ENCODE assay signal across 22 cellular contexts in the genomic region with DNA sequence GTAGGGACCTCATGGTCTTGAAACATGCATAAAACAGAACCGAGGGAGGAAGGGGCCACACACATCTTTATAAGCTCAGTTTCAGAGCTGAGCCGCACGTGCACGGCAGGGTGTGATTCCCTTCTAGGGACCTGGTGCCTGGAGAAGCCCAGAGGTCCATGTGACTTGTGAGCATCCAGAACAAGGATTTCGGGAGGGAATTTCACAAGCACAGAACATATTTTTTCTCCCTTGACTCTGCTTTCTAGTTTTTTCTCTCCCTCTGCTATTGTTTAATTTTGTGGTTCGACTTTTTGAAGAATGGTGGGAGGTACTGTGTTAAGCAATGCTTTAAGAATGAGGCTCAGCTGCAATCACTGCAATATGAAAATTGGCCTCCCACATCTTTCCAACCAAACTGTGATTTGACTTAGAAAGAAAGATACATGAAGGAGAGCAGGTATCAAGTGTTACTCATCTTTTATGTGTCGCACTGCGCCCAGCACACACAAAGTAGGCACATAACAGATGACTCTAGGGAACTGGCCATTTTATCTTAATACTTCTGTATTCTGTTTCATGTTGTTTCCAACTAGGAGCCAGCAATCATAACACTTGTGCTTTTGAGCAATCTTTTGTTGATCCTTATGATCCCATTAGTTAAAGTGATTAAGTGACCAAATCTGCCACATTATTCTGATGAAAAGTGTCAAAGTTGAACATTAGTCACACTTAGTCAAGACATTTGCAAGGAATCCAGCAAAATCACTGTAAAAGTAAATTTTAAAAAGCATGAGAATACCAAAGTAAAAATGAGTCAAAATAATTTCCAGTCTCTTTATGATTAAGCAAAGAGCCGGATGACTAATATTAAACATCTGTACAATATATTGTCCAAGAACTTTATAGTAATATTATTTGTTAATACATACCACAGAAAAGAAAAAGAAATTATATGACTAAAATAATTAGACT.
DNase-seq lines count a peak whose midpoint lies in the region; ATAC-seq, FAIRE-seq and TF ChIP-seq lines count a peak whose summit lies in the region.
"Had no signal": no experiment of that assay in that cellular context is flagged by ENCODE, and none has a peak within 500 bp of the region (broad histone marks: within the 10 kb centered on the region; RNA-seq: fewer than 3 reads in every experiment).

No MANE protein-coding gene starts in this region.

- intact Hi-C loops in left ventricle myocardium superior (cut with micrococcal nuclease) (no loop called here), left ventricle myocardium inferior (cut with micrococcal nuclease) (no loop called here), GM12878 (cut with micrococcal nuclease; ENCODE audit: unreplicated experiment) (no loop called here), head of caudate nucleus (cut with DNase I) (no loop called here), aorta (cut with DNase I) (no loop called here)

- H3K4me1 ChIP-seq in left ventricle myocardium inferior (no peaks in the 10 kb centered on the region), GM12878 (ENCODE audit: control insufficient read depth, insufficient read depth, low read length) (peaks cover 14% of the 10 kb centered on the region), aorta (ENCODE audit: control insufficient read depth in 1 of 2, insufficient read depth in 2 of 2, low read length in 2 of 2) (no peaks in the 10 kb centered on the region)
- H3K4me1 ChIP-seq: prostate gland had no signal

- WGBS in GM12878 (ENCODE audit: insufficient coverage, insufficient replicate concordance, low lambda C conversion rate, missing lambda C conversion rate): 91% methylated on average over 9 of the region's 9 CpGs
- WGBS in aorta, 2 donors: 75 to 84% methylated on average over 9 of the region's 9 CpGs

- H3K79me2 ChIP-seq in GM12878 (ENCODE audit: control insufficient read depth, insufficient read depth, low read length): no peaks in the 10 kb centered on the region

- H3K4me3 ChIP-seq in left ventricle myocardium inferior (no peak overlapping the region), GM12878 (no peak overlapping the region), aorta (ENCODE audit: low read length in 2 of 2) (no peak overlapping the region)
- H3K4me3 ChIP-seq: prostate gland had no signal

- ATAC-seq in left ventricle myocardium superior: peak; percentile 36
- ATAC-seq in GM12878: no peak
- ATAC-seq in aorta (ENCODE audit: low FRiP score): peak; percentile 36
- ATAC-seq in HG03280 (IDR thresholded peaks at IDR 0.05; ENCODE audit: unreplicated experiment): no peak
- ATAC-seq: left colon had no signal

- no peak for TF ChIP-seq RAD21 in GM12878 (IDR thresholded peaks at IDR 0.05; ENCODE audit: insufficient read depth, low read depth, low read length)

- no peaks in the 10 kb centered on the region for H3K27me3 ChIP-seq in left ventricle myocardium inferior (ENCODE audit: low read depth)
- no peaks in the 10 kb centered on the region for H3K27me3 ChIP-seq in GM12878 (replicated peaks in 1 of 2; ENCODE audit: control insufficient read depth in 2 of 2, insufficient read depth in 2 of 2, low read length in 1 of 2)
- no peaks in the 10 kb centered on the region for H3K27me3 ChIP-seq in aorta (ENCODE audit: control insufficient read depth in 1 of 2, insufficient read depth in 2 of 2, low read length in 1 of 2)

- no peak for DNase-seq in left ventricle myocardium superior
- DNase-seq in left ventricle myocardium inferior: no peak
- DNase-seq in GM12878 (ENCODE audit: low read depth, low spot score): no peak
- peak in 32 of 42 donors; percentile 15 to 76 (median 38) for DNase-seq in head of caudate nucleus
- no peak for DNase-seq in aorta
- no peak for DNase-seq in cerebellar cortex (ENCODE audit: low spot score)
- no peak for DNase-seq in iPS-NIHi11 (ENCODE audit: low spot score)
- DNase-seq: activated CD4-positive, alpha-beta memory T cell treated with anti-CD3 and anti-CD28 coated beads for 36 hours; activated naive CD4-positive, alpha-beta T cell treated with anti-CD3 and anti-CD28 coated beads, Interleukin-2, amount 10 ng/mL, durations not matched to agents 7 days and 5 days; activated T-cell treated with anti-CD3 and anti-CD28 coated beads, Interleukin-2, amount 50 U/mL, for 24 hours; GF-D8; left colon; NCI-H1048; NCI-H2081 treated with DMSO at 0.1 percent for 48 hours; NCI-H524; SHP77; stimulated activated CD4-positive, alpha-beta T cell treated with anti-CD3 and anti-CD28 coated beads, Interleukin-12 subunit alpha, Interleukin-12 subunit beta, amount 100 ng/mL, for 4 hours; T-helper 1 cell had no signal

- H3K4me2 ChIP-seq in GM12878 (ENCODE audit: control insufficient read depth, insufficient read depth): no peak overlapping the region
- H3K4me2 ChIP-seq: KMS-11 had no signal

- no peak overlapping the region for H3K9ac ChIP-seq in GM12878 (ENCODE audit: control insufficient read depth, insufficient read depth, low read length)
- H3K9ac ChIP-seq: KMS-11 had no signal

- H3K36me3 ChIP-seq in left ventricle myocardium inferior (peaks cover 5% of the 10 kb centered on the region), GM12878 (ENCODE audit: control insufficient read depth in 2 of 2, insufficient read depth in 2 of 2, low read length in 1 of 2) (peaks cover 0 to 4% of the 10 kb centered on the region in 2 experiments; a peak in 3 of 4 replicates), aorta (ENCODE audit: control insufficient read depth in 1 of 2, insufficient read depth in 2 of 2, low read length in 1 of 2) (peaks cover 0 to 2% of the 10 kb centered on the region in 2 donors)
- H3K36me3 ChIP-seq: prostate gland had no signal

- POLR2A ChIA-PET in GM12878 (lab: Charles Lee): interaction anchor here (0.7 kb wide), 1 partner anchor 27 kb away, joined by 6 read pairs; no protein-coding TSS in a partner anchor

- no peak overlapping the region for H3K27ac ChIP-seq in left ventricle myocardium inferior (replicated peaks)
- no peak overlapping the region for H3K27ac ChIP-seq in GM12878 (ENCODE audit: control insufficient read depth, insufficient read depth)
- H3K27ac ChIP-seq in aorta (ENCODE audit: low read depth in 1 of 2, low read length in 2 of 2): no peak overlapping the region
- H3K27ac ChIP-seq: KMS-11, prostate gland had no signal

- TF ChIP-seq CTCF in left ventricle myocardium inferior (IDR thresholded peaks at IDR 0.05; ENCODE audit: borderline replicate concordance) (no peak), GM12878 (IDR thresholded peaks at IDR 0.05 in 2 of 3, conservative IDR thresholded peaks at IDR 0.05 in 1 of 3; ENCODE audit: control insufficient read depth in 2 of 3, extremely low read depth in 1 of 3, insufficient read depth in 1 of 3, low read depth in 3 of 3, low read length in 3 of 3) (no peak)

- CTCF ChIA-PET in GM12878 (lab: Yijun Ruan, JAX): interaction anchor here (0.7 kb wide), 1 partner anchor 8 kb away, joined by 4 read pairs; no protein-coding TSS in a partner anchor

- RAD21 ChIA-PET in GM12878 (lab: Charles Lee; ENCODE audit: unreplicated experiment): no interaction called here

- in situ Hi-C loops in GM12878 (cut with MboI): no loop called here

- H4K20me1 ChIP-seq in GM12878 (ENCODE audit: control insufficient read depth, insufficient read depth): no peaks in the 10 kb centered on the region

- H2AFZ ChIP-seq in GM12878 (ENCODE audit: control insufficient read depth, low read depth, low read length): no peak overlapping the region

- SMC1A ChIA-PET in GM12878 (lab: Charles Lee; ENCODE audit: uncharacterized antibody, unreplicated experiment): no interaction called here

- FAIRE-seq in GM12878 (lab: Jason Lieb, UNC): no peak
- FAIRE-seq: colon had no signal

- BruUV-seq in GM12878 (replicated peaks; lab: Mats Ljungman, UMichigan): no TSS peak

- no peak for TF ChIP-seq EP300 in GM12878 (IDR thresholded peaks at IDR 0.05; ENCODE audit: borderline replicate concordance in 1 of 2, control insufficient read depth in 1 of 2, low read depth in 2 of 2, low read length in 2 of 2)

- H3K9me3 ChIP-seq in left ventricle myocardium inferior (replicated peaks) (no peaks in the 10 kb centered on the region), GM12878 (replicated peaks; ENCODE audit: control insufficient read depth, insufficient read depth, low read length) (no peaks in the 10 kb centered on the region), aorta (ENCODE audit: control insufficient read depth, low read length) (no peaks in the 10 kb centered on the region)
- H3K9me3 ChIP-seq: prostate gland had no signal

- no peak for TF ChIP-seq POLR2A in GM12878 (IDR thresholded peaks at IDR 0.05; ENCODE audit: low read depth, low read length)

TF ChIP-seq in GM12878, 131 proteins besides CTCF, POLR2A, EP300 and RAD21 (continues in another document):
- TF ChIP-seq, protein P1, sequence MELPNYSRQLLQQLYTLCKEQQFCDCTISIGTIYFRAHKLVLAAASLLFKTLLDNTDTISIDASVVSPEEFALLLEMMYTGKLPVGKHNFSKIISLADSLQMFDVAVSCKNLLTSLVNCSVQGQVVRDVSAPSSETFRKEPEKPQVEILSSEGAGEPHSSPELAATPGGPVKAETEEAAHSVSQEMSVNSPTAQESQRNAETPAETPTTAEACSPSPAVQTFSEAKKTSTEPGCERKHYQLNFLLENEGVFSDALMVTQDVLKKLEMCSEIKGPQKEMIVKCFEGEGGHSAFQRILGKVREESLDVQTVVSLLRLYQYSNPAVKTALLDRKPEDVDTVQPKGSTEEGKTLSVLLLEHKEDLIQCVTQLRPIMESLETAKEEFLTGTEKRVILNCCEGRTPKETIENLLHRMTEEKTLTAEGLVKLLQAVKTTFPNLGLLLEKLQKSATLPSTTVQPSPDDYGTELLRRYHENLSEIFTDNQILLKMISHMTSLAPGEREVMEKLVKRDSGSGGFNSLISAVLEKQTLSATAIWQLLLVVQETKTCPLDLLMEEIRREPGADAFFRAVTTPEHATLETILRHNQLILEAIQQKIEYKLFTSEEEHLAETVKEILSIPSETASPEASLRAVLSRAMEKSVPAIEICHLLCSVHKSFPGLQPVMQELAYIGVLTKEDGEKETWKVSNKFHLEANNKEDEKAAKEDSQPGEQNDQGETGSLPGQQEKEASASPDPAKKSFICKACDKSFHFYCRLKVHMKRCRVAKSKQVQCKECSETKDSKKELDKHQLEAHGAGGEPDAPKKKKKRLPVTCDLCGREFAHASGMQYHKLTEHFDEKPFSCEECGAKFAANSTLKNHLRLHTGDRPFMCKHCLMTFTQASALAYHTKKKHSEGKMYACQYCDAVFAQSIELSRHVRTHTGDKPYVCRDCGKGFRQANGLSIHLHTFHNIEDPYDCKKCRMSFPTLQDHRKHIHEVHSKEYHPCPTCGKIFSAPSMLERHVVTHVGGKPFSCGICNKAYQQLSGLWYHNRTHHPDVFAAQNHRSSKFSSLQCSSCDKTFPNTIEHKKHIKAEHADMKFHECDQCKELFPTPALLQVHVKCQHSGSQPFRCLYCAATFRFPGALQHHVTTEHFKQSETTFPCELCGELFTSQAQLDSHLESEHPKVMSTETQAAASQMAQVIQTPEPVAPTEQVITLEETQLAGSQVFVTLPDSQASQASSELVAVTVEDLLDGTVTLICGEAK (IDR thresholded peaks at IDR 0.05; ENCODE audit: borderline replicate concordance): no peak

Comparison
In these comparisons a context has a peak if more than half of its experiments do, and no peak if none do; other contexts are left out.
1. ATAC-seq: peak in left ventricle myocardium superior (single experiment) and aorta (single experiment); none in GM12878 (single experiment) and HG03280 (single experiment).
2. DNase-seq: peak in head of caudate nucleus (32 of 42); none in left ventricle myocardium superior (single experiment), left ventricle myocardium inferior (single experiment), GM12878 (single experiment), aorta (0 of 2), cerebellar cortex (single experiment) and iPS-NIHi11 (single experiment).